Comparison of ENCODE assay signal across 1 cellular context in the genomic region with DNA sequence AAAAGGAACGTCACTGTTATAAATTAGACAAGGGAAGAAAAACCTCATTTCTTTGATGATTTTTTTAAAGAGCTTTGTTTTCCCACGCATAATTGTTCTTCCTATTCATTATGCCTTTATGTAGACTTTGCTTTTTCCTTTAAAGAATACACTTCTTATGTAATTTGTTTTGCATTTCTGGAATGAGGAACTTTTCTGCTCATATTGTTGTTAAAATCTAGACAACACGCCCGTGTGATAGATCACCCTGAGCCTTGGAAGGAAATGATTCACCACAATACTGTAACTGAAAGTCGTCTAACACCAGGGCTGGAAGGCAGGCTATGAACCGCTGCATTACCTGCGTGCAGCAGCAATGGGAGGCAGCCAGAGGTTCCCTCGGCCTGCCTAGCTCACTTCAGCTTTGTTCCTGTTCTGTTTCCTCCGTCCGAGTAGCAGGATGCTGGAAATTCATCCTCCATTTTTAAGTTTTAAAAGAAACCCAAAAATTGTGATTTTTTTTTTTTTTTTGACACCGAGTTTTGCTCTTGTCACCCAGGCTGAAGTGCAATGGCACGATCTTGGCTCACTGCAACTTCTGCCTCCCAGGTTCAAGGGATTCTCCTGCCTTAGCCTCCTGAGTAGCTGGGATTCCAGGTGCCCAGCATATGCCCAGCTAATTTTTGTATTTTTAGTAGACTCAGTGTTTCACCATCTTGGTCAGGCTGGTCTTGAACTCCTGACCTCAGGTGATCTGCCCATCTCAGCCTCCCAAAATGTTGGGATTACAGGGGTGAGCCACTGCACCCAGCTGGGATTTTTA.
TF ChIP-seq lines count a peak whose summit lies in the region.

No MANE protein-coding gene starts in this region.

TF ChIP-seq in K562, 482 proteins besides CTCF, POLR2A, EP300 and RAD21 (continued from another document and continues in another):
- TF ChIP-seq GABPB1 (CRISPR knock-in tag; IDR thresholded peaks at IDR 0.05) (0 out of 2 replicates have a peak, but pooled peaks have one; percentile 22), TCF3 (CRISPR knock-in tag; IDR thresholded peaks at IDR 0.05) (peak; percentile 12; the same call in 1 of the 2 replicates), ZNF586 (CRISPR knock-in tag; conservative IDR thresholded peaks at IDR 0.05) (no peak), RNF2 (IDR thresholded peaks at IDR 0.05) (peak; percentile 73; the same call in 1 of the 2 replicates), SMAD4 (CRISPR knock-in tag; conservative IDR thresholded peaks at IDR 0.05) (0 out of 2 replicates have a peak, but pooled peaks have one; percentile 36), ZBTB8A (IDR thresholded peaks at IDR 0.05; ENCODE audit: partially characterized antibody) (no peak), ZNF780A (CRISPR knock-in tag; IDR thresholded peaks at IDR 0.05) (no peak), GABPA (tag; conservative IDR thresholded peaks at IDR 0.05; ENCODE audit: low read depth) (peak; percentile 36; the same call in 1 of the 2 replicates), SMARCA4 (IDR thresholded peaks at IDR 0.05) (no peak; the same call in 1 of the 2 replicates), GATA2 (CRISPR knock-in tag; IDR thresholded peaks at IDR 0.05) (no peak), SUPT5H (IDR thresholded peaks at IDR 0.05) (peak; percentile 32; the same call in 1 of the 2 replicates), JUND (IDR thresholded peaks at IDR 0.05; ENCODE audit: borderline replicate concordance, low read depth, low read length) (peak; percentile 68), JUND (tag; IDR thresholded peaks at IDR 0.05; ENCODE audit: borderline replicate concordance, low read depth, low read length) (peak; percentile 72; the same call in 1 of the 3 replicates), SOX6 (IDR thresholded peaks at IDR 0.05) (peak; percentile 43), SMARCE1 (IDR thresholded peaks at IDR 0.05) (peak; percentile 57; the same call in 1 of the 2 replicates), NCOR1 (IDR thresholded peaks at IDR 0.05) (0 out of 2 replicates have a peak, but pooled peaks have one; percentile 3), MGA (IDR thresholded peaks at IDR 0.05) (peak; percentile 18; the same call in 1 of the 2 replicates), MCM5 (IDR thresholded peaks at IDR 0.05; ENCODE audit: low read depth) (no peak), NCOA6 (IDR thresholded peaks at IDR 0.05) (peak; percentile 9; the same call in 1 of the 2 replicates), JUNB (CRISPR knock-in tag; conservative IDR thresholded peaks at IDR 0.05) (no peak), FOSL1 (tag; conservative IDR thresholded peaks at IDR 0.05) (peak; percentile 64; the same call in 1 of the 2 replicates), CBX1 (IDR thresholded peaks at IDR 0.05; ENCODE audit: low read depth) (no peak), JUN (IDR thresholded peaks at IDR 0.05; ENCODE audit: borderline replicate concordance, low read depth, low read length) (peak; percentile 54; the same call in 1 of the 2 replicates), JUN (CRISPR knock-in tag; IDR thresholded peaks at IDR 0.05; ENCODE audit: borderline replicate concordance) (no peak), ZNF639 (CRISPR knock-in tag; conservative IDR thresholded peaks at IDR 0.05 in 1 of 2, IDR thresholded peaks at IDR 0.05 in 1 of 2) (0 out of 4 replicates have a peak, but pooled peaks of 1 of the 2 experiments have one; percentile 14), PHB2 (IDR thresholded peaks at IDR 0.05; ENCODE audit: low read depth) (no peak), NR2C2 (CRISPR knock-in tag; IDR thresholded peaks at IDR 0.05) (no peak), NR2C2 (tag; IDR thresholded peaks at IDR 0.05) (peak; percentile 25)
- TF ChIP-seq, protein P1, sequence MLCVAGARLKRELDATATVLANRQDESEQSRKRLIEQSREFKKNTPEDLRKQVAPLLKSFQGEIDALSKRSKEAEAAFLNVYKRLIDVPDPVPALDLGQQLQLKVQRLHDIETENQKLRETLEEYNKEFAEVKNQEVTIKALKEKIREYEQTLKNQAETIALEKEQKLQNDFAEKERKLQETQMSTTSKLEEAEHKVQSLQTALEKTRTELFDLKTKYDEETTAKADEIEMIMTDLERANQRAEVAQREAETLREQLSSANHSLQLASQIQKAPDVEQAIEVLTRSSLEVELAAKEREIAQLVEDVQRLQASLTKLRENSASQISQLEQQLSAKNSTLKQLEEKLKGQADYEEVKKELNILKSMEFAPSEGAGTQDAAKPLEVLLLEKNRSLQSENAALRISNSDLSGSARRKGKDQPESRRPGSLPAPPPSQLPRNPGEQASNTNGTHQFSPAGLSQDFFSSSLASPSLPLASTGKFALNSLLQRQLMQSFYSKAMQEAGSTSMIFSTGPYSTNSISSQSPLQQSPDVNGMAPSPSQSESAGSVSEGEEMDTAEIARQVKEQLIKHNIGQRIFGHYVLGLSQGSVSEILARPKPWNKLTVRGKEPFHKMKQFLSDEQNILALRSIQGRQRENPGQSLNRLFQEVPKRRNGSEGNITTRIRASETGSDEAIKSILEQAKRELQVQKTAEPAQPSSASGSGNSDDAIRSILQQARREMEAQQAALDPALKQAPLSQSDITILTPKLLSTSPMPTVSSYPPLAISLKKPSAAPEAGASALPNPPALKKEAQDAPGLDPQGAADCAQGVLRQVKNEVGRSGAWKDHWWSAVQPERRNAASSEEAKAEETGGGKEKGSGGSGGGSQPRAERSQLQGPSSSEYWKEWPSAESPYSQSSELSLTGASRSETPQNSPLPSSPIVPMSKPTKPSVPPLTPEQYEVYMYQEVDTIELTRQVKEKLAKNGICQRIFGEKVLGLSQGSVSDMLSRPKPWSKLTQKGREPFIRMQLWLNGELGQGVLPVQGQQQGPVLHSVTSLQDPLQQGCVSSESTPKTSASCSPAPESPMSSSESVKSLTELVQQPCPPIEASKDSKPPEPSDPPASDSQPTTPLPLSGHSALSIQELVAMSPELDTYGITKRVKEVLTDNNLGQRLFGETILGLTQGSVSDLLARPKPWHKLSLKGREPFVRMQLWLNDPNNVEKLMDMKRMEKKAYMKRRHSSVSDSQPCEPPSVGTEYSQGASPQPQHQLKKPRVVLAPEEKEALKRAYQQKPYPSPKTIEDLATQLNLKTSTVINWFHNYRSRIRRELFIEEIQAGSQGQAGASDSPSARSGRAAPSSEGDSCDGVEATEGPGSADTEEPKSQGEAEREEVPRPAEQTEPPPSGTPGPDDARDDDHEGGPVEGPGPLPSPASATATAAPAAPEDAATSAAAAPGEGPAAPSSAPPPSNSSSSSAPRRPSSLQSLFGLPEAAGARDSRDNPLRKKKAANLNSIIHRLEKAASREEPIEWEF (CRISPR knock-in tag; IDR thresholded peaks at IDR 0.05), result 0 out of 2 replicates have a peak, but pooled peaks have one; percentile 13
